Comparison of ENCODE assay signal across 8 cellular contexts in the genomic region with DNA sequence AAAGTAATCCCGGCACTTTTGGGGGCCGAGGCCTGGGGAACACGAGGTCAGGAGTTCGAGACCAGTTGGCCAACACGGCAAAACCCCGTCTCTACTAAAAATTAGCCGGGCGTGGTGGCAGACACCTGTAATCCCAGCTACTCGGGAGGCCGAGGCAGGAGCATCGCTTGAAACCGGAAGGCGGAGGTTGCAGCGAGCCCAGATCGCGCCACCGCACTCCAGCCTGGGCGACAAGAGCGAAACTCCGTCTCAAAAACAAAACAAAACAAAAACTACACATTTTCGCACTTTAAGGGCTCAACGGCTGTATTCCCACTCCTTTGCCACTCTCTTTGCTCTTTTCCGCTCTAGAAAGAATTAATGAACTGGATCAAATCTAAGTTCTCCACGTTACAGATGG. TPM values are rescaled to one million over a fixed set of nuclear protein-coding genes. Genes with fewer than 3 reads are reported as not detected.
A peak's percentile ranks its signal among the peaks of the same experiment; 100 is the strongest.
DNase-seq lines count a peak whose midpoint lies in the region; ATAC-seq and TF ChIP-seq lines count a peak whose summit lies in the region.

No MANE protein-coding gene starts in this region.

- TF ChIP-seq CTCF in PC-3 (conservative IDR thresholded peaks at IDR 0.05; ENCODE audit: low read depth, low read length) = no peak
- no peak for TF ChIP-seq CTCF in endothelial cell (IDR thresholded peaks at IDR 0.05; ENCODE audit: unreplicated experiment)
- no peak for TF ChIP-seq CTCF in osteoblast (IDR thresholded peaks at IDR 0.05; ENCODE audit: extremely low read depth, low read depth, low read length)

- POLR2A ChIA-PET in CD4-positive, alpha-beta memory T cell (lab: Charles Lee; ENCODE audit: partially characterized antibody) = interaction anchor here (0.8 to 2.4 kb wide), 5 partner anchors 10 to 66 kb away, joined by 3 to 9 read pairs (median 6); a partner anchor contains a TSS
- POLR2A ChIA-PET in PC-3 (lab: Charles Lee; ENCODE audit: unreplicated experiment) = no interaction called here

- H3K36me3 ChIP-seq in CD4-positive, alpha-beta memory T cell (ENCODE audit: insufficient read depth, low read length) = peaks cover 15% of the 10 kb centered on the region
- peaks cover 21% of the 10 kb centered on the region for H3K36me3 ChIP-seq in PC-3 (ENCODE audit: low read depth, low read length)
- H3K36me3 ChIP-seq in osteoblast (ENCODE audit: insufficient read depth, low read length) = peaks cover 22% of the 10 kb centered on the region

- H3K79me2 ChIP-seq in PC-3 (ENCODE audit: low read length) = peaks cover 40% of the 10 kb centered on the region
- H3K79me2 ChIP-seq in osteoblast (ENCODE audit: insufficient read depth, low read length) = peaks cover 36% of the 10 kb centered on the region

- peak overlapping the region; percentile 97 for H3K4me2 ChIP-seq in PC-3 (ENCODE audit: low read length)
- H3K4me2 ChIP-seq in osteoblast (ENCODE audit: insufficient read depth, low read length) = peak overlapping the region; percentile 87

- DNase-seq in CD4-positive, alpha-beta memory T cell = peak in 2 of 5 donors; percentile 10 to 36
- DNase-seq in PC-3 (no peak), endothelial cell (ENCODE audit: low spot score) (no peak), osteoblast (ENCODE audit: insufficient read length, low spot score, missing footprints) (no peak), SIG-M5 (lab: John Stamatoyannopoulos, UW) (no peak), Ammon's horn (ENCODE audit: low spot score) (no peak)

- ATAC-seq in PC-3 (no peak), GM21447 (IDR thresholded peaks at IDR 0.05; ENCODE audit: unreplicated experiment) (no peak), HG03175 (IDR thresholded peaks at IDR 0.05; ENCODE audit: unreplicated experiment) (no peak)

- H4K20me1 ChIP-seq in PC-3 (ENCODE audit: low read length) (no peaks in the 10 kb centered on the region), osteoblast (ENCODE audit: insufficient read depth, low read length) (no peaks in the 10 kb centered on the region)

- peak overlapping the region; percentile 97 for H3K9ac ChIP-seq in PC-3 (ENCODE audit: low read length)

- CTCF ChIA-PET in CD4-positive, alpha-beta memory T cell (lab: Charles Lee; ENCODE audit: partially characterized antibody) = interaction anchor here (0.8 kb wide), 1 partner anchor 20 kb away, joined by 3 read pairs; no protein-coding TSS in a partner anchor
- CTCF ChIA-PET in PC-3 (lab: Charles Lee) = no interaction called here

- H3K9me3 Mint-ChIP-seq in CD4-positive, alpha-beta memory T cell = peaks cover 0 to 2% (median 0%) of the 10 kb centered on the region in 8 donors
- peaks cover 13% of the 10 kb centered on the region for H3K9me3 Mint-ChIP-seq in endothelial cell (ENCODE audit: unreplicated experiment)

- H3K4me3 Mint-ChIP-seq in CD4-positive, alpha-beta memory T cell = peak overlapping the region; percentile 89 to 98 (median 96)
- H3K4me3 Mint-ChIP-seq in endothelial cell (ENCODE audit: unreplicated experiment) = peak overlapping the region; percentile 91

- H3K27ac Mint-ChIP-seq in CD4-positive, alpha-beta memory T cell = peak overlapping the region; percentile 98 to 100 (median 99)
- H3K27ac Mint-ChIP-seq in endothelial cell (ENCODE audit: unreplicated experiment) = peak overlapping the region; percentile 95

- H3K9me2 ChIP-seq in PC-3 (replicated peaks; ENCODE audit: low read length) = no peaks in the 10 kb centered on the region

- H3K27me3 ChIP-seq in CD4-positive, alpha-beta memory T cell (ENCODE audit: insufficient read depth, low read length) = no peaks in the 10 kb centered on the region
- H3K27me3 ChIP-seq in PC-3 (ENCODE audit: low read length) = no peaks in the 10 kb centered on the region
- no peaks in the 10 kb centered on the region for H3K27me3 ChIP-seq in osteoblast (ENCODE audit: insufficient read depth, low read length)

- no peaks in the 10 kb centered on the region for H3K27me3 Mint-ChIP-seq in CD4-positive, alpha-beta memory T cell
- peaks cover 16% of the 10 kb centered on the region for H3K27me3 Mint-ChIP-seq in endothelial cell (ENCODE audit: unreplicated experiment)

- intact Hi-C loops in CD4-positive, alpha-beta memory T cell (cut with micrococcal nuclease) = loop anchor here (1.0 to 5.0 kb wide), 3 partner anchors 53 to 1366 kb away; a partner anchor contains a TSS
- intact Hi-C loops in PC-3 (cut with micrococcal nuclease) = loop anchor here (2.0 to 10.0 kb wide), 2 partner anchors 53 to 1169 kb away; a partner anchor contains a TSS

- H3K4me1 Mint-ChIP-seq in CD4-positive, alpha-beta memory T cell = peaks cover 21 to 50% (median 40%) of the 10 kb centered on the region in 4 donors
- peaks cover 20% of the 10 kb centered on the region for H3K4me1 Mint-ChIP-seq in endothelial cell (ENCODE audit: unreplicated experiment)

- H3K9me3 ChIP-seq in CD4-positive, alpha-beta memory T cell (ENCODE audit: control insufficient read depth in 1 of 2, low read length in 2 of 2) = no peaks in the 10 kb centered on the region
- no peaks in the 10 kb centered on the region for H3K9me3 ChIP-seq in PC-3 (ENCODE audit: low read length)
- H3K9me3 ChIP-seq in osteoblast (ENCODE audit: low read depth, low read length) = no peaks in the 10 kb centered on the region

- H3K36me3 Mint-ChIP-seq in CD4-positive, alpha-beta memory T cell = peaks cover 4 to 36% of the 10 kb centered on the region in 2 donors
- peaks cover 19% of the 10 kb centered on the region for H3K36me3 Mint-ChIP-seq in endothelial cell (ENCODE audit: low read depth, unreplicated experiment)

- H3K4me3 ChIP-seq in CD4-positive, alpha-beta memory T cell (ENCODE audit: low read length in 2 of 2) = peak overlapping the region; percentile 64 to 89
- H3K4me3 ChIP-seq in PC-3 (ENCODE audit: low read length) (peak overlapping the region; percentile 86), osteoblast (ENCODE audit: insufficient read depth, low read length) (peak overlapping the region; percentile 76)

- TSS peak; percentile 83 for BruUV-seq in PC-3 (replicated peaks; lab: Mats Ljungman, UMichigan)

- H3F3A ChIP-seq in PC-3 (ENCODE audit: low read length, unreplicated experiment) = no peaks in the 10 kb centered on the region

- H3K4me1 ChIP-seq in CD4-positive, alpha-beta memory T cell (ENCODE audit: insufficient read depth, low read length) = peaks cover 37% of the 10 kb centered on the region
- H3K4me1 ChIP-seq in PC-3 (ENCODE audit: insufficient read depth, low read length) (peaks cover 19% of the 10 kb centered on the region), osteoblast (ENCODE audit: insufficient read depth, low read length) (peaks cover 10% of the 10 kb centered on the region)

- H2AFZ ChIP-seq in PC-3 (ENCODE audit: low read length) (peak overlapping the region; percentile 99), osteoblast (ENCODE audit: low read length) (peak overlapping the region; percentile 91)

- H3K27ac ChIP-seq in CD4-positive, alpha-beta memory T cell (ENCODE audit: low read depth, low read length) = peak overlapping the region; percentile 93
- H3K27ac ChIP-seq in PC-3 (ENCODE audit: low read length) (0 out of 2 replicates have a peak overlapping the region, but pooled peaks have one; percentile 17), osteoblast (ENCODE audit: low read depth, low read length) (peak overlapping the region; percentile 97)

RNA-seq across cellular contexts. Expression of a gene that starts 0.8 kb away (rescaled TPM):
- total RNA-seq in CD4-positive, alpha-beta memory T cell = 10 to 100 TPM; 44.7 to 44.8 TPM
- polyA plus RNA-seq in CD4-positive, alpha-beta memory T cell = 10 to 100 TPM; 23.2 to 25.9 TPM
- total RNA-seq in PC-3 (2014; rRNA removed) = 26.2 and 33.2 TPM in 2 replicates
- 12.1 TPM for total RNA-seq in endothelial cell (ENCODE audit: unreplicated experiment)
- 22.4 and 25.0 TPM in 2 replicates for total RNA-seq in osteoblast

RNA-seq across cellular contexts. Expression of a gene that starts 15.8 kb away (rescaled TPM):
- total RNA-seq in CD4-positive, alpha-beta memory T cell = under 1 TPM; 0.12 to 0.33 TPM
- polyA plus RNA-seq in CD4-positive, alpha-beta memory T cell = 1 to 10 TPM in 1 of 2 donors, under 1 TPM in 1; 0.58 to 1.1 TPM
- not detected in 2 replicates for total RNA-seq in PC-3 (2014; rRNA removed)
- not detected for total RNA-seq in endothelial cell (ENCODE audit: unreplicated experiment)
- not detected in 2 replicates for total RNA-seq in osteoblast

RNA-seq across cellular contexts. Expression of a gene that starts 53.5 kb away (rescaled TPM):
- total RNA-seq in CD4-positive, alpha-beta memory T cell = 100 to 1,000 TPM; 150 to 162 TPM
- polyA plus RNA-seq in CD4-positive, alpha-beta memory T cell = 100 to 1,000 TPM; 194 to 235 TPM
- total RNA-seq in PC-3 (2014; rRNA removed) (29.3 and 31.2 TPM in 2 replicates), endothelial cell (ENCODE audit: unreplicated experiment) (47.8 TPM), osteoblast (62.5 and 76.0 TPM in 2 replicates)

Comparison
In these comparisons a context has a peak if more than half of its experiments do, and no peak if none do; other contexts are left out.
1. H3K27ac ChIP-seq: peak in every context shown above with its lines; median percentile 97 in osteoblast; 93 in CD4-positive, alpha-beta memory T cell; 17 in PC-3.